1 cellular context compared by ENCODE assay signal in the genomic region with DNA sequence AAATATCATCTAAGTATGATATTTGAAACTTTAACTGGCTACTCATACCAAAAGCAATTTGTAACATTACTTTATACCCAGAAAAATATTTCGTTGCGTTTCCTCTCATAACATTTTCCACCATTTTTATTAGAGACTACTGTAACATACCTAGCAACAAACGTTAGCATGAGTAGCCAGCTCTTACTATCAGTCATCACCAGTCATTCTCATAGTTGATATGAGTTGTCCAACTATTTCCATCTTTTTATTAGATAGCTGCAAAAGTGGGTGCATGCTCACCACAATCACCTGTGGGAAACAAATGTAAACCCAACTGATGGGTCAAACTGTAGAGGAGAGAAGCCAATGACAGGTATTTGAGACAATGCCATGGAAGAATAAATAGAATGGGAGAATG.
A peak's percentile ranks its signal among the peaks of the same experiment; 100 is the strongest.
TF ChIP-seq lines count a peak whose summit lies in the region.

No MANE protein-coding gene starts in this region.

TF ChIP-seq in GM12878, 131 proteins besides CTCF, POLR2A, EP300 and RAD21 (continued from another document and continues in another):
- TF ChIP-seq CHD1 (IDR thresholded peaks at IDR 0.05; ENCODE audit: low read depth, low read length) (no peak), MEF2B (IDR thresholded peaks at IDR 0.05; ENCODE audit: partially characterized antibody, poor library complexity, severe bottlenecking) (no peak), ZNF384 (IDR thresholded peaks at IDR 0.05; ENCODE audit: borderline replicate concordance, low read depth, low read length) (no peak), HDGF (IDR thresholded peaks at IDR 0.05) (no peak), CREM (IDR thresholded peaks at IDR 0.05; ENCODE audit: low read depth) (peak; percentile 53), MEF2A (IDR thresholded peaks at IDR 0.05; ENCODE audit: insufficient read depth, low read depth, low read length) (peak; percentile 93), BCL11A (IDR thresholded peaks at IDR 0.05; ENCODE audit: low read depth, low read length) (peak; percentile 83; the same call in 1 of the 2 replicates), NFIC (IDR thresholded peaks at IDR 0.05; ENCODE audit: low read depth, low read length) (peak; percentile 87), NBN (IDR thresholded peaks at IDR 0.05) (no peak), MXI1 (IDR thresholded peaks at IDR 0.05; ENCODE audit: low read depth, low read length) (no peak), RUNX3 (IDR thresholded peaks at IDR 0.05; ENCODE audit: low read length) (peak; percentile 84), ETV6 (conservative IDR thresholded peaks at IDR 0.05 in 1 of 2, IDR thresholded peaks at IDR 0.05 in 1 of 2; ENCODE audit: borderline replicate concordance in 1 of 2, low read depth in 1 of 2) (0 out of 4 replicates have a peak, but pooled peaks of 1 of the 2 experiments have one; percentile 23), FOXM1 (IDR thresholded peaks at IDR 0.05; ENCODE audit: low read depth, low read length) (peak; percentile 79), SRF (IDR thresholded peaks at IDR 0.05; ENCODE audit: low read depth in 2 of 2, low read length in 2 of 2) (peak in 1 of 2 experiments; percentile 79; a peak in 2 of 4 replicates), PAX8 (IDR thresholded peaks at IDR 0.05) (no peak), SUPT20H (IDR thresholded peaks at IDR 0.05; ENCODE audit: borderline replicate concordance, control insufficient read depth, low read depth, low read length) (no peak), IRF4 (IDR thresholded peaks at IDR 0.05; ENCODE audit: low read depth, low read length) (peak; percentile 86; the same call in 1 of the 2 replicates), CBX3 (IDR thresholded peaks at IDR 0.05; ENCODE audit: borderline replicate concordance, low read depth) (no peak), TBL1XR1 (IDR thresholded peaks at IDR 0.05; ENCODE audit: low read depth, low read length) (no peak), JUND (IDR thresholded peaks at IDR 0.05; ENCODE audit: low read depth, low read length) (peak; percentile 16; the same call in 1 of the 2 replicates), RCOR1 (conservative IDR thresholded peaks at IDR 0.05; ENCODE audit: low read depth, low read length) (no peak), GABPA (IDR thresholded peaks at IDR 0.05; ENCODE audit: low read depth) (no peak), SUZ12 (IDR thresholded peaks at IDR 0.05; ENCODE audit: unreplicated experiment) (no peak)
- TF ChIP-seq, protein P1, sequence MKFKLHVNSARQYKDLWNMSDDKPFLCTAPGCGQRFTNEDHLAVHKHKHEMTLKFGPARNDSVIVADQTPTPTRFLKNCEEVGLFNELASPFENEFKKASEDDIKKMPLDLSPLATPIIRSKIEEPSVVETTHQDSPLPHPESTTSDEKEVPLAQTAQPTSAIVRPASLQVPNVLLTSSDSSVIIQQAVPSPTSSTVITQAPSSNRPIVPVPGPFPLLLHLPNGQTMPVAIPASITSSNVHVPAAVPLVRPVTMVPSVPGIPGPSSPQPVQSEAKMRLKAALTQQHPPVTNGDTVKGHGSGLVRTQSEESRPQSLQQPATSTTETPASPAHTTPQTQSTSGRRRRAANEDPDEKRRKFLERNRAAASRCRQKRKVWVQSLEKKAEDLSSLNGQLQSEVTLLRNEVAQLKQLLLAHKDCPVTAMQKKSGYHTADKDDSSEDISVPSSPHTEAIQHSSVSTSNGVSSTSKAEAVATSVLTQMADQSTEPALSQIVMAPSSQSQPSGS (IDR thresholded peaks at IDR 0.05; ENCODE audit: low read length) = peak; percentile 87
- TF ChIP-seq, protein P2, sequence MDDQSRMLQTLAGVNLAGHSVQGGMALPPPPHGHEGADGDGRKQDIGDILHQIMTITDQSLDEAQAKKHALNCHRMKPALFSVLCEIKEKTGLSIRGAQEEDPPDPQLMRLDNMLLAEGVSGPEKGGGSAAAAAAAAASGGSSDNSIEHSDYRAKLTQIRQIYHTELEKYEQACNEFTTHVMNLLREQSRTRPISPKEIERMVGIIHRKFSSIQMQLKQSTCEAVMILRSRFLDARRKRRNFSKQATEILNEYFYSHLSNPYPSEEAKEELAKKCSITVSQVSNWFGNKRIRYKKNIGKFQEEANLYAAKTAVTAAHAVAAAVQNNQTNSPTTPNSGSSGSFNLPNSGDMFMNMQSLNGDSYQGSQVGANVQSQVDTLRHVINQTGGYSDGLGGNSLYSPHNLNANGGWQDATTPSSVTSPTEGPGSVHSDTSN (IDR thresholded peaks at IDR 0.05; ENCODE audit: insufficient replicate concordance, low read depth, low read length) = no peak
- TF ChIP-seq, protein P3, sequence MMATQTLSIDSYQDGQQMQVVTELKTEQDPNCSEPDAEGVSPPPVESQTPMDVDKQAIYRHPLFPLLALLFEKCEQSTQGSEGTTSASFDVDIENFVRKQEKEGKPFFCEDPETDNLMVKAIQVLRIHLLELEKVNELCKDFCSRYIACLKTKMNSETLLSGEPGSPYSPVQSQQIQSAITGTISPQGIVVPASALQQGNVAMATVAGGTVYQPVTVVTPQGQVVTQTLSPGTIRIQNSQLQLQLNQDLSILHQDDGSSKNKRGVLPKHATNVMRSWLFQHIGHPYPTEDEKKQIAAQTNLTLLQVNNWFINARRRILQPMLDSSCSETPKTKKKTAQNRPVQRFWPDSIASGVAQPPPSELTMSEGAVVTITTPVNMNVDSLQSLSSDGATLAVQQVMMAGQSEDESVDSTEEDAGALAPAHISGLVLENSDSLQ (IDR thresholded peaks at IDR 0.05) = no peak
- TF ChIP-seq, protein P4, sequence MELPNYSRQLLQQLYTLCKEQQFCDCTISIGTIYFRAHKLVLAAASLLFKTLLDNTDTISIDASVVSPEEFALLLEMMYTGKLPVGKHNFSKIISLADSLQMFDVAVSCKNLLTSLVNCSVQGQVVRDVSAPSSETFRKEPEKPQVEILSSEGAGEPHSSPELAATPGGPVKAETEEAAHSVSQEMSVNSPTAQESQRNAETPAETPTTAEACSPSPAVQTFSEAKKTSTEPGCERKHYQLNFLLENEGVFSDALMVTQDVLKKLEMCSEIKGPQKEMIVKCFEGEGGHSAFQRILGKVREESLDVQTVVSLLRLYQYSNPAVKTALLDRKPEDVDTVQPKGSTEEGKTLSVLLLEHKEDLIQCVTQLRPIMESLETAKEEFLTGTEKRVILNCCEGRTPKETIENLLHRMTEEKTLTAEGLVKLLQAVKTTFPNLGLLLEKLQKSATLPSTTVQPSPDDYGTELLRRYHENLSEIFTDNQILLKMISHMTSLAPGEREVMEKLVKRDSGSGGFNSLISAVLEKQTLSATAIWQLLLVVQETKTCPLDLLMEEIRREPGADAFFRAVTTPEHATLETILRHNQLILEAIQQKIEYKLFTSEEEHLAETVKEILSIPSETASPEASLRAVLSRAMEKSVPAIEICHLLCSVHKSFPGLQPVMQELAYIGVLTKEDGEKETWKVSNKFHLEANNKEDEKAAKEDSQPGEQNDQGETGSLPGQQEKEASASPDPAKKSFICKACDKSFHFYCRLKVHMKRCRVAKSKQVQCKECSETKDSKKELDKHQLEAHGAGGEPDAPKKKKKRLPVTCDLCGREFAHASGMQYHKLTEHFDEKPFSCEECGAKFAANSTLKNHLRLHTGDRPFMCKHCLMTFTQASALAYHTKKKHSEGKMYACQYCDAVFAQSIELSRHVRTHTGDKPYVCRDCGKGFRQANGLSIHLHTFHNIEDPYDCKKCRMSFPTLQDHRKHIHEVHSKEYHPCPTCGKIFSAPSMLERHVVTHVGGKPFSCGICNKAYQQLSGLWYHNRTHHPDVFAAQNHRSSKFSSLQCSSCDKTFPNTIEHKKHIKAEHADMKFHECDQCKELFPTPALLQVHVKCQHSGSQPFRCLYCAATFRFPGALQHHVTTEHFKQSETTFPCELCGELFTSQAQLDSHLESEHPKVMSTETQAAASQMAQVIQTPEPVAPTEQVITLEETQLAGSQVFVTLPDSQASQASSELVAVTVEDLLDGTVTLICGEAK (IDR thresholded peaks at IDR 0.05; ENCODE audit: borderline replicate concordance) = no peak
- TF ChIP-seq, protein P5, sequence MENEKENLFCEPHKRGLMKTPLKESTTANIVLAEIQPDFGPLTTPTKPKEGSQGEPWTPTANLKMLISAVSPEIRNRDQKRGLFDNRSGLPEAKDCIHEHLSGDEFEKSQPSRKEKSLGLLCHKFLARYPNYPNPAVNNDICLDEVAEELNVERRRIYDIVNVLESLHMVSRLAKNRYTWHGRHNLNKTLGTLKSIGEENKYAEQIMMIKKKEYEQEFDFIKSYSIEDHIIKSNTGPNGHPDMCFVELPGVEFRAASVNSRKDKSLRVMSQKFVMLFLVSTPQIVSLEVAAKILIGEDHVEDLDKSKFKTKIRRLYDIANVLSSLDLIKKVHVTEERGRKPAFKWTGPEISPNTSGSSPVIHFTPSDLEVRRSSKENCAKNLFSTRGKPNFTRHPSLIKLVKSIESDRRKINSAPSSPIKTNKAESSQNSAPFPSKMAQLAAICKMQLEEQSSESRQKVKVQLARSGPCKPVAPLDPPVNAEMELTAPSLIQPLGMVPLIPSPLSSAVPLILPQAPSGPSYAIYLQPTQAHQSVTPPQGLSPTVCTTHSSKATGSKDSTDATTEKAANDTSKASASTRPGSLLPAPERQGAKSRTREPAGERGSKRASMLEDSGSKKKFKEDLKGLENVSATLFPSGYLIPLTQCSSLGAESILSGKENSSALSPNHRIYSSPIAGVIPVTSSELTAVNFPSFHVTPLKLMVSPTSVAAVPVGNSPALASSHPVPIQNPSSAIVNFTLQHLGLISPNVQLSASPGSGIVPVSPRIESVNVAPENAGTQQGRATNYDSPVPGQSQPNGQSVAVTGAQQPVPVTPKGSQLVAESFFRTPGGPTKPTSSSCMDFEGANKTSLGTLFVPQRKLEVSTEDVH (IDR thresholded peaks at IDR 0.05; ENCODE audit: low read depth, partially characterized antibody) = no peak
- TF ChIP-seq, protein P6, sequence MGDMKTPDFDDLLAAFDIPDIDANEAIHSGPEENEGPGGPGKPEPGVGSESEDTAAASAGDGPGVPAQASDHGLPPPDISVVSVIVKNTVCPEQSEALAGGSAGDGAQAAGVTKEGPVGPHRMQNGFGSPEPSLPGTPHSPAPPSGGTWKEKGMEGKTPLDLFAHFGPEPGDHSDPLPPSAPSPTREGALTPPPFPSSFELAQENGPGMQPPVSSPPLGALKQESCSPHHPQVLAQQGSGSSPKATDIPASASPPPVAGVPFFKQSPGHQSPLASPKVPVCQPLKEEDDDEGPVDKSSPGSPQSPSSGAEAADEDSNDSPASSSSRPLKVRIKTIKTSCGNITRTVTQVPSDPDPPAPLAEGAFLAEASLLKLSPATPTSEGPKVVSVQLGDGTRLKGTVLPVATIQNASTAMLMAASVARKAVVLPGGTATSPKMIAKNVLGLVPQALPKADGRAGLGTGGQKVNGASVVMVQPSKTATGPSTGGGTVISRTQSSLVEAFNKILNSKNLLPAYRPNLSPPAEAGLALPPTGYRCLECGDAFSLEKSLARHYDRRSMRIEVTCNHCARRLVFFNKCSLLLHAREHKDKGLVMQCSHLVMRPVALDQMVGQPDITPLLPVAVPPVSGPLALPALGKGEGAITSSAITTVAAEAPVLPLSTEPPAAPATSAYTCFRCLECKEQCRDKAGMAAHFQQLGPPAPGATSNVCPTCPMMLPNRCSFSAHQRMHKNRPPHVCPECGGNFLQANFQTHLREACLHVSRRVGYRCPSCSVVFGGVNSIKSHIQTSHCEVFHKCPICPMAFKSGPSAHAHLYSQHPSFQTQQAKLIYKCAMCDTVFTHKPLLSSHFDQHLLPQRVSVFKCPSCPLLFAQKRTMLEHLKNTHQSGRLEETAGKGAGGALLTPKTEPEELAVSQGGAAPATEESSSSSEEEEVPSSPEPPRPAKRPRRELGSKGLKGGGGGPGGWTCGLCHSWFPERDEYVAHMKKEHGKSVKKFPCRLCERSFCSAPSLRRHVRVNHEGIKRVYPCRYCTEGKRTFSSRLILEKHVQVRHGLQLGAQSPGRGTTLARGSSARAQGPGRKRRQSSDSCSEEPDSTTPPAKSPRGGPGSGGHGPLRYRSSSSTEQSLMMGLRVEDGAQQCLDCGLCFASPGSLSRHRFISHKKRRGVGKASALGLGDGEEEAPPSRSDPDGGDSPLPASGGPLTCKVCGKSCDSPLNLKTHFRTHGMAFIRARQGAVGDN (IDR thresholded peaks at IDR 0.05) = no peak
- TF ChIP-seq, protein P7, sequence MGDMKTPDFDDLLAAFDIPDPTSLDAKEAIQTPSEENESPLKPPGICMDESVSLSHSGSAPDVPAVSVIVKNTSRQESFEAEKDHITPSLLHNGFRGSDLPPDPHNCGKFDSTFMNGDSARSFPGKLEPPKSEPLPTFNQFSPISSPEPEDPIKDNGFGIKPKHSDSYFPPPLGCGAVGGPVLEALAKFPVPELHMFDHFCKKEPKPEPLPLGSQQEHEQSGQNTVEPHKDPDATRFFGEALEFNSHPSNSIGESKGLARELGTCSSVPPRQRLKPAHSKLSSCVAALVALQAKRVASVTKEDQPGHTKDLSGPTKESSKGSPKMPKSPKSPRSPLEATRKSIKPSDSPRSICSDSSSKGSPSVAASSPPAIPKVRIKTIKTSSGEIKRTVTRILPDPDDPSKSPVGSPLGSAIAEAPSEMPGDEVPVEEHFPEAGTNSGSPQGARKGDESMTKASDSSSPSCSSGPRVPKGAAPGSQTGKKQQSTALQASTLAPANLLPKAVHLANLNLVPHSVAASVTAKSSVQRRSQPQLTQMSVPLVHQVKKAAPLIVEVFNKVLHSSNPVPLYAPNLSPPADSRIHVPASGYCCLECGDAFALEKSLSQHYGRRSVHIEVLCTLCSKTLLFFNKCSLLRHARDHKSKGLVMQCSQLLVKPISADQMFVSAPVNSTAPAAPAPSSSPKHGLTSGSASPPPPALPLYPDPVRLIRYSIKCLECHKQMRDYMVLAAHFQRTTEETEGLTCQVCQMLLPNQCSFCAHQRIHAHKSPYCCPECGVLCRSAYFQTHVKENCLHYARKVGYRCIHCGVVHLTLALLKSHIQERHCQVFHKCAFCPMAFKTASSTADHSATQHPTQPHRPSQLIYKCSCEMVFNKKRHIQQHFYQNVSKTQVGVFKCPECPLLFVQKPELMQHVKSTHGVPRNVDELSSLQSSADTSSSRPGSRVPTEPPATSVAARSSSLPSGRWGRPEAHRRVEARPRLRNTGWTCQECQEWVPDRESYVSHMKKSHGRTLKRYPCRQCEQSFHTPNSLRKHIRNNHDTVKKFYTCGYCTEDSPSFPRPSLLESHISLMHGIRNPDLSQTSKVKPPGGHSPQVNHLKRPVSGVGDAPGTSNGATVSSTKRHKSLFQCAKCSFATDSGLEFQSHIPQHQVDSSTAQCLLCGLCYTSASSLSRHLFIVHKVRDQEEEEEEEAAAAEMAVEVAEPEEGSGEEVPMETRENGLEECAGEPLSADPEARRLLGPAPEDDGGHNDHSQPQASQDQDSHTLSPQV (IDR thresholded peaks at IDR 0.05) = no peak
- TF ChIP-seq, protein P8, sequence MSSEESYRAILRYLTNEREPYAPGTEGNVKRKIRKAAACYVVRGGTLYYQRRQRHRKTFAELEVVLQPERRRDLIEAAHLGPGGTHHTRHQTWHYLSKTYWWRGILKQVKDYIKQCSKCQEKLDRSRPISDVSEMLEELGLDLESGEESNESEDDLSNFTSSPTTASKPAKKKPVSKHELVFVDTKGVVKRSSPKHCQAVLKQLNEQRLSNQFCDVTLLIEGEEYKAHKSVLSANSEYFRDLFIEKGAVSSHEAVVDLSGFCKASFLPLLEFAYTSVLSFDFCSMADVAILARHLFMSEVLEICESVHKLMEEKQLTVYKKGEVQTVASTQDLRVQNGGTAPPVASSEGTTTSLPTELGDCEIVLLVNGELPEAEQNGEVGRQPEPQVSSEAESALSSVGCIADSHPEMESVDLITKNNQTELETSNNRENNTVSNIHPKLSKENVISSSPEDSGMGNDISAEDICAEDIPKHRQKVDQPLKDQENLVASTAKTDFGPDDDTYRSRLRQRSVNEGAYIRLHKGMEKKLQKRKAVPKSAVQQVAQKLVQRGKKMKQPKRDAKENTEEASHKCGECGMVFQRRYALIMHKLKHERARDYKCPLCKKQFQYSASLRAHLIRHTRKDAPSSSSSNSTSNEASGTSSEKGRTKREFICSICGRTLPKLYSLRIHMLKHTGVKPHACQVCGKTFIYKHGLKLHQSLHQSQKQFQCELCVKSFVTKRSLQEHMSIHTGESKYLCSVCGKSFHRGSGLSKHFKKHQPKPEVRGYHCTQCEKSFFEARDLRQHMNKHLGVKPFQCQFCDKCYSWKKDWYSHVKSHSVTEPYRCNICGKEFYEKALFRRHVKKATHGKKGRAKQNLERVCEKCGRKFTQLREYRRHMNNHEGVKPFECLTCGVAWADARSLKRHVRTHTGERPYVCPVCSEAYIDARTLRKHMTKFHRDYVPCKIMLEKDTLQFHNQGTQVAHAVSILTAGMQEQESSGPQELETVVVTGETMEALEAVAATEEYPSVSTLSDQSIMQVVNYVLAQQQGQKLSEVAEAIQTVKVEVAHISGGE (CRISPR knock-in tag; IDR thresholded peaks at IDR 0.05) = no peak
